ENCODE assay signal across 8 cellular contexts in genomic region chr6:5173862-5174643, GRCh38.
DNase-seq lines count a peak whose midpoint lies in the region; ATAC-seq and TF ChIP-seq lines count a peak whose summit lies in the region.

No MANE protein-coding gene starts in this region.

- no peak for TF ChIP-seq EP300 in suprapubic skin (IDR thresholded peaks at IDR 0.05)

- no peaks in the 10 kb centered on the region for H3K36me3 ChIP-seq in suprapubic skin

- peak overlapping the region; percentile 31 for H3K4me3 Mint-ChIP-seq in dendritic cell treated with granulocyte-macrophage colony-stimulating factor and Interleukin-4, amounts not matched to agents 40 ng/mL and 50 ng/mL, for 4 days

- no peak overlapping the region for H3K27ac ChIP-seq in suprapubic skin

- H3K27ac Mint-ChIP-seq in dendritic cell treated with granulocyte-macrophage colony-stimulating factor and Interleukin-4, amounts not matched to agents 40 ng/mL and 50 ng/mL, for 4 days, result peak overlapping the region; percentile 65

- H3K27me3 Mint-ChIP-seq in dendritic cell treated with granulocyte-macrophage colony-stimulating factor and Interleukin-4, amounts not matched to agents 40 ng/mL and 50 ng/mL, for 4 days, result no peaks in the 10 kb centered on the region

- no peaks in the 10 kb centered on the region for H3K36me3 Mint-ChIP-seq in dendritic cell treated with granulocyte-macrophage colony-stimulating factor and Interleukin-4, amounts not matched to agents 40 ng/mL and 50 ng/mL, for 4 days (ENCODE audit: low read depth)

- peak; percentile 92 for ATAC-seq in HG02884 (IDR thresholded peaks at IDR 0.05; ENCODE audit: unreplicated experiment)

- peaks cover 4% of the 10 kb centered on the region for H3K4me1 ChIP-seq in suprapubic skin

- no peaks in the 10 kb centered on the region for H3K9me3 ChIP-seq in suprapubic skin

- no peak overlapping the region for H3K4me3 ChIP-seq in suprapubic skin

- H3K4me1 Mint-ChIP-seq in dendritic cell treated with granulocyte-macrophage colony-stimulating factor and Interleukin-4, amounts not matched to agents 40 ng/mL and 50 ng/mL, for 4 days (ENCODE audit: low read depth), result peaks cover 20% of the 10 kb centered on the region

- peak; percentile 34 to 73 for DNase-seq in NCI-H524 (lab: John Stamatoyannopoulos, UW)
- DNase-seq in NCI-H524 treated with DMSO at 0.1 percent for 48 hours (lab: John Stamatoyannopoulos, UW), result no peak
- peak; percentile 84 for DNase-seq in SK-MEL-5 (ENCODE audit: low read depth, low spot score)
- peak; percentile 35 for DNase-seq in stimulated activated CD4-positive, alpha-beta T cell treated with anti-CD3 and anti-CD28 coated beads, Interleukin-4, amount 100 ng/mL, for 24 hours
- no peak for DNase-seq in NCI-H1105 (lab: John Stamatoyannopoulos, UW)
- DNase-seq in suprapubic skin (ENCODE audit: low spot score in 2 of 2), result no peak

- TF ChIP-seq CTCF in suprapubic skin (IDR thresholded peaks at IDR 0.05), result no peak

- in situ Hi-C loops in SK-MEL-5 (cut with HindIII; ENCODE audit: low pct_unique_long_range_greater_than_20kb, low sequenced_read_pairs), result no loop called here

- no peak for TF ChIP-seq POLR2A in suprapubic skin (IDR thresholded peaks at IDR 0.05)

- no peaks in the 10 kb centered on the region for H3K27me3 ChIP-seq in suprapubic skin

- WGBS in suprapubic skin, result 73% methylated on average over 9 of the region's 9 CpGs

- intact Hi-C loops in dendritic cell treated with granulocyte-macrophage colony-stimulating factor and Interleukin-4, amounts not matched to agents 40 ng/mL and 50 ng/mL, for 4 days (cut with micrococcal nuclease), result no loop called here

- H3K9me3 Mint-ChIP-seq in dendritic cell treated with granulocyte-macrophage colony-stimulating factor and Interleukin-4, amounts not matched to agents 40 ng/mL and 50 ng/mL, for 4 days, result no peaks in the 10 kb centered on the region

Comparison
In these comparisons a context has a peak if more than half of its experiments do, and no peak if none do; other contexts are left out.
1. DNase-seq: peak in NCI-H524 (2 of 2), SK-MEL-5 (single experiment) and stimulated activated CD4-positive, alpha-beta T cell treated with anti-CD3 and anti-CD28 coated beads, Interleukin-4, amount 100 ng/mL, for 24 hours (single experiment); none in NCI-H524 treated with DMSO at 0.1 percent for 48 hours (single experiment), NCI-H1105 (single experiment) and suprapubic skin (0 of 2).